ENCODE assay signal across 8 cellular contexts in genomic region chr12:121240484-121241202, GRCh38. TPM values are rescaled to one million over a fixed set of nuclear protein-coding genes. Genes with fewer than 3 reads are reported as not detected.
DNase-seq lines count a peak whose midpoint lies in the region; ATAC-seq and TF ChIP-seq lines count a peak whose summit lies in the region.

No MANE protein-coding gene starts in this region.

- H3K36me3 ChIP-seq in muscle layer of duodenum (ENCODE audit: control insufficient read depth in 1 of 2, insufficient read depth in 2 of 2, low read length in 2 of 2) (peaks cover 20 to 28% of the 10 kb centered on the region in 2 donors), PC-9 (ENCODE audit: low read depth) (no peaks in the 10 kb centered on the region)

- H3K27me3 ChIP-seq in muscle layer of duodenum (ENCODE audit: low read depth, low read length) (no peaks in the 10 kb centered on the region), PC-9 (ENCODE audit: insufficient read depth, low read depth) (no peaks in the 10 kb centered on the region)

- no peak overlapping the region for H2AFZ ChIP-seq in PC-9

- H3K79me2 ChIP-seq in PC-9 (ENCODE audit: low read depth), result no peaks in the 10 kb centered on the region

- H3K9me2 ChIP-seq in PC-9 (ENCODE audit: insufficient read depth), result no peaks in the 10 kb centered on the region

- H3K4me2 ChIP-seq in PC-9, result no peak overlapping the region

- no TSS peak for BruUV-seq in PC-9 (replicated peaks; lab: Mats Ljungman, UMichigan)

- peaks cover 26% of the 10 kb centered on the region for H3K36me3 Mint-ChIP-seq in activated CD4-positive, alpha-beta T cell treated with anti-CD3 and anti-CD28 coated beads for 36 hours (ENCODE audit: low read depth)

- H3K4me1 Mint-ChIP-seq in activated CD4-positive, alpha-beta T cell treated with anti-CD3 and anti-CD28 coated beads for 36 hours, result peaks cover 38% of the 10 kb centered on the region

- CTCF ChIA-PET in activated CD4-positive, alpha-beta T cell treated with anti-CD3 and anti-CD28 coated beads for 36 hours (lab: Charles Lee), result interaction anchor here (0.6 to 3.8 kb wide), 4 partner anchors 11 to 72 kb away, joined by 3 to 32 read pairs (median 6); no protein-coding TSS in a partner anchor
- CTCF ChIA-PET in PC-9 (lab: Charles Lee), result no interaction called here

- H3K4me1 ChIP-seq in muscle layer of duodenum (ENCODE audit: control insufficient read depth in 1 of 2, insufficient read depth in 2 of 2, low read length in 2 of 2) (peaks cover 0 to 42% of the 10 kb centered on the region in 2 donors), PC-9 (replicated peaks; ENCODE audit: insufficient read depth) (no peaks in the 10 kb centered on the region)

- peaks cover 8% of the 10 kb centered on the region for H3F3A ChIP-seq in PC-9 (ENCODE audit: insufficient read depth, low read depth)

- no peak for TF ChIP-seq CTCF in coronary artery (IDR thresholded peaks at IDR 0.05)
- no peak for TF ChIP-seq CTCF in PC-9 (conservative IDR thresholded peaks at IDR 0.05)

- no peaks in the 10 kb centered on the region for H3K27me3 Mint-ChIP-seq in activated CD4-positive, alpha-beta T cell treated with anti-CD3 and anti-CD28 coated beads for 36 hours

- peak; percentile 83 for ATAC-seq in activated CD4-positive, alpha-beta T cell treated with anti-CD3 and anti-CD28 coated beads for 36 hours
- no peak for ATAC-seq in GM19324 (IDR thresholded peaks at IDR 0.05; ENCODE audit: low FRiP score, unreplicated experiment)

- peak overlapping the region; percentile 70 to 75 for H3K27ac ChIP-seq in coronary artery
- peak overlapping the region; percentile 54 for H3K27ac ChIP-seq in muscle layer of duodenum (ENCODE audit: low read length)
- no peak overlapping the region for H3K27ac ChIP-seq in PC-9

- H4K20me1 ChIP-seq in PC-9 (ENCODE audit: insufficient read depth), result no peaks in the 10 kb centered on the region

- POLR2A ChIA-PET in activated CD4-positive, alpha-beta T cell treated with anti-CD3 and anti-CD28 coated beads for 36 hours (lab: Charles Lee), result no interaction called here
- POLR2A ChIA-PET in PC-9 (lab: Charles Lee; ENCODE audit: unreplicated experiment), result no interaction called here

- H3K27ac Mint-ChIP-seq in activated CD4-positive, alpha-beta T cell treated with anti-CD3 and anti-CD28 coated beads for 36 hours, result peak overlapping the region; percentile 84

- H3K9me3 ChIP-seq in muscle layer of duodenum (ENCODE audit: control insufficient read depth in 1 of 2, low read length in 2 of 2) (no peaks in the 10 kb centered on the region), PC-9 (ENCODE audit: insufficient read depth, low read depth) (no peaks in the 10 kb centered on the region)

- H3K4me3 ChIP-seq in coronary artery, result peak overlapping the region; percentile 63
- H3K4me3 ChIP-seq in muscle layer of duodenum (ENCODE audit: low read depth in 1 of 2, low read length in 2 of 2), result peak overlapping the region; percentile 33 to 48
- no peak overlapping the region for H3K4me3 ChIP-seq in PC-9

- peak overlapping the region; percentile 48 for H3K4me3 Mint-ChIP-seq in activated CD4-positive, alpha-beta T cell treated with anti-CD3 and anti-CD28 coated beads for 36 hours

- no peaks in the 10 kb centered on the region for H3K9me3 Mint-ChIP-seq in activated CD4-positive, alpha-beta T cell treated with anti-CD3 and anti-CD28 coated beads for 36 hours (ENCODE audit: low read depth)

- DNase-seq in ELF-1 (ENCODE audit: low read depth, low spot score) (peak; percentile 40), coronary artery (ENCODE audit: low spot score) (peak; percentile 84), HuH-7.5 (ENCODE audit: low spot score) (no peak), PC-9 (no peak)
- DNase-seq in activated CD4-positive, alpha-beta T cell treated with anti-CD3 and anti-CD28 coated beads for 36 hours, result peak; percentile 86
- DNase-seq in stimulated activated CD8-positive, alpha-beta memory T cell treated with anti-CD3 and anti-CD28 coated beads, Interleukin-7, amount 100 ng/mL, for 4 hours (ENCODE audit: low read depth in 2 of 2), result peak; percentile 87 to 90

- intact Hi-C loops in activated CD4-positive, alpha-beta T cell treated with anti-CD3 and anti-CD28 coated beads for 36 hours (cut with DNase I, micrococcal nuclease), result no loop called here
- intact Hi-C loops in PC-9 (cut with micrococcal nuclease; ENCODE audit: unreplicated experiment), result no loop called here

RNA-seq across cellular contexts. Expression of gene P2RX4, which starts 30.7 kb away (rescaled TPM):
- 10 to 100 TPM; 21.2 to 21.6 TPM for total RNA-seq in activated CD4-positive, alpha-beta T cell treated with anti-CD3 and anti-CD28 coated beads for 36 hours
- total RNA-seq in PC-9 (2021), result 21.0 and 28.1 TPM in 2 replicates

RNA-seq across cellular contexts. Expression of gene CAMKK2, which starts 55.9 kb away (rescaled TPM):
- total RNA-seq in activated CD4-positive, alpha-beta T cell treated with anti-CD3 and anti-CD28 coated beads for 36 hours, result 10 to 100 TPM; 24.2 to 30.3 TPM
- total RNA-seq in PC-9 (2021), result 26.7 and 37.6 TPM in 2 replicates

Comparison
In these comparisons a context has a peak if more than half of its experiments do, and no peak if none do; other contexts are left out.
1. DNase-seq: peak in ELF-1 (single experiment), activated CD4-positive, alpha-beta T cell treated with anti-CD3 and anti-CD28 coated beads for 36 hours (single experiment), coronary artery (single experiment) and stimulated activated CD8-positive, alpha-beta memory T cell treated with anti-CD3 and anti-CD28 coated beads, Interleukin-7, amount 100 ng/mL, for 4 hours (2 of 2); none in HuH-7.5 (single experiment) and PC-9 (0 of 2).